In genomic region chr4:7926822-7927221, GRCh38 we compare ENCODE assay signal across 2 cellular contexts.
TF ChIP-seq lines count a peak whose summit lies in the region.

No MANE protein-coding gene starts in this region.

TF ChIP-seq in HepG2, 621 proteins besides CTCF, POLR2A, EP300 and RAD21:
- TF ChIP-seq MAFF (IDR thresholded peaks at IDR 0.05; ENCODE audit: low read depth, low read length): peak; percentile 91
- TF ChIP-seq MAFK (conservative IDR thresholded peaks at IDR 0.05 in 1 of 2, IDR thresholded peaks at IDR 0.05 in 1 of 2; ENCODE audit: low read length in 2 of 2): peak; percentile 87 to 94
- TF ChIP-seq ZNF761 (CRISPR knock-in tag; conservative IDR thresholded peaks at IDR 0.05): no peak

TF ChIP-seq in K562, 482 proteins besides CTCF, POLR2A, EP300 and RAD21:
- TF ChIP-seq CBX8 (IDR thresholded peaks at IDR 0.05; ENCODE audit: borderline replicate concordance, extremely low read depth, low read depth, low read length, poor library complexity, severe bottlenecking) (no peak), MAFF (IDR thresholded peaks at IDR 0.05; ENCODE audit: low read length) (peak; percentile 47), TFAM (CRISPR knock-in tag; conservative IDR thresholded peaks at IDR 0.05) (no peak), MAFG (tag; conservative IDR thresholded peaks at IDR 0.05) (peak; percentile 50; the same call in 1 of the 2 replicates), C11orf30 (IDR thresholded peaks at IDR 0.05; ENCODE audit: low read depth) (peak; percentile 71), ZNF316 (IDR thresholded peaks at IDR 0.05) (peak; percentile 74), ZNF133 (CRISPR knock-in tag; IDR thresholded peaks at IDR 0.05) (no peak), ADNP (tag; IDR thresholded peaks at IDR 0.05) (no peak), HNRNPK (IDR thresholded peaks at IDR 0.05; ENCODE audit: low read depth, low read length, poor library complexity, severe bottlenecking) (no peak), MAFK (IDR thresholded peaks at IDR 0.05; ENCODE audit: low read length) (peak; percentile 61), NFYB (IDR thresholded peaks at IDR 0.05; ENCODE audit: extremely low read depth, insufficient read length) (no peak)
TF ChIP-seq in K562: peak in this region for 5.
